ENCODE assay signal across 11 cellular contexts in genomic region chr10:75397571-75397921, GRCh38. TPM values are rescaled to one million over a fixed set of nuclear protein-coding genes. Genes with fewer than 3 reads are reported as not detected.
DNase-seq lines count a peak whose midpoint lies in the region; ATAC-seq, FAIRE-seq and TF ChIP-seq lines count a peak whose summit lies in the region.
"Had no signal": no experiment of that assay in that cellular context is flagged by ENCODE, and none has a peak within 500 bp of the region (broad histone marks: within the 10 kb centered on the region; RNA-seq: fewer than 3 reads in every experiment).

No MANE protein-coding gene starts in this region.

- H3K4me3 ChIP-seq in HCT116 (replicated peaks in 1 of 2; ENCODE audit: low read depth in 1 of 2, low read length in 2 of 2) (peak overlapping the region; percentile 71 to 81), coronary artery (peak overlapping the region; percentile 96), HepG2 (replicated peaks in 1 of 3; ENCODE audit: insufficient read depth in 1 of 3, low read depth in 2 of 3, low read length in 3 of 3) (no peak overlapping the region), stomach (peak overlapping the region; percentile 75 to 98 (median 87))

- H4K20me1 ChIP-seq in HCT116 (ENCODE audit: insufficient read depth) (no peaks in the 10 kb centered on the region), HepG2 (ENCODE audit: insufficient read depth, low read length) (peaks cover 28% of the 10 kb centered on the region; the same call in 1 of the 2 replicates)

- intact Hi-C loops in HCT116 (cut with micrococcal nuclease), result loop anchor here (1.0 to 2.0 kb wide), 3 partner anchors 690 to 1149 kb away; no protein-coding TSS in a partner anchor
- intact Hi-C loops in HepG2 (cut with micrococcal nuclease; ENCODE audit: unreplicated experiment), result no loop called here
- intact Hi-C loops in stomach (cut with DNase I; ENCODE audit: low total_unique reads), result loop anchor here (10.0 kb wide), 1 partner anchor 637 kb away; no protein-coding TSS in a partner anchor

- peaks cover 0 to 12% of the 10 kb centered on the region in 2 experiments; a peak in 2 of 4 replicates for H3K36me3 ChIP-seq in HCT116 (ENCODE audit: control insufficient read depth in 1 of 2, insufficient read depth in 2 of 2, low read length in 2 of 2)
- H3K36me3 ChIP-seq in HepG2 (replicated peaks in 1 of 2; ENCODE audit: control insufficient read depth in 1 of 2, insufficient read depth in 2 of 2, low read length in 2 of 2), result peaks cover 5 to 21% of the 10 kb centered on the region in 2 experiments; a peak in 2 of 5 replicates
- peaks cover 6 to 27% (median 14%) of the 10 kb centered on the region in 4 donors for H3K36me3 ChIP-seq in stomach

- TF ChIP-seq CTCF in HCT116 (IDR thresholded peaks at IDR 0.05 in 2 of 3, conservative IDR thresholded peaks at IDR 0.05 in 1 of 3; ENCODE audit: borderline replicate concordance in 1 of 3, insufficient read depth in 1 of 3, low read depth in 2 of 3, low read length in 2 of 3), result no peak
- TF ChIP-seq CTCF in coronary artery (IDR thresholded peaks at IDR 0.05), result no peak
- TF ChIP-seq CTCF in HepG2 (CRISPR knock-in tag; IDR thresholded peaks at IDR 0.05), result no peak
- no peak for TF ChIP-seq CTCF in stomach (IDR thresholded peaks at IDR 0.05)

- no peak for FAIRE-seq in HepG2 (lab: Jason Lieb, UNC)

- no peak for ATAC-seq in HCT116
- no peak for ATAC-seq in HepG2
- ATAC-seq in HG03097 (IDR thresholded peaks at IDR 0.05; ENCODE audit: low FRiP score, unreplicated experiment), result no peak
- ATAC-seq: SK-N-SH treated with all-trans-retinoic acid at 6 μM for 48 hours had no signal

- TF ChIP-seq RAD21 in HCT116 (IDR thresholded peaks at IDR 0.05; ENCODE audit: low read depth), result no peak
- no peak for TF ChIP-seq RAD21 in HepG2 (CRISPR knock-in tag; IDR thresholded peaks at IDR 0.05)

- in situ Hi-C loops in HepG2 (cut with HindIII; ENCODE audit: extremely low pct_ligation_motif_present, low pct_unique_long_range_greater_than_20kb), result loop anchor here (10.0 kb wide), 1 partner anchor 637 kb away; no protein-coding TSS in a partner anchor

- WGBS in HepG2 (ENCODE audit: low lambda C conversion rate), result 96% methylated on average over 16 of the region's 16 CpGs
- 16 to 39% (median 33%) methylated on average over 16 of the region's 16 CpGs for WGBS in stomach, 5 donors

- H3K4me2 ChIP-seq in HCT116 (ENCODE audit: low read length) (peak overlapping the region; percentile 100), HepG2 (ENCODE audit: low read depth, low read length) (no peak overlapping the region)

- CTCF ChIA-PET in HCT116 (lab: Charles Lee) (interaction anchor here (0.8 to 0.9 kb wide), 2 partner anchors 689 to 692 kb away, joined by 3 read pairs; no protein-coding TSS in a partner anchor), HepG2 (lab: Yijun Ruan, JAX; ENCODE audit: low intra/inter-chr PET ratio, low total read pairs) (no interaction called here)

- POLR2A ChIA-PET in HCT116 (lab: Charles Lee), result no interaction called here
- POLR2A ChIA-PET in HepG2 (lab: Yijun Ruan, JAX), result no interaction called here

- H2AFZ ChIP-seq in HCT116 (ENCODE audit: low read depth, low read length, poor library complexity, severe bottlenecking) (no peak overlapping the region), HepG2 (ENCODE audit: low read length) (no peak overlapping the region)

- H3K4me1 ChIP-seq in HCT116 (ENCODE audit: control insufficient read depth in 1 of 2, insufficient read depth in 2 of 2, low read length in 2 of 2) (peaks cover 15 to 40% of the 10 kb centered on the region in 2 experiments; a peak in 3 of 4 replicates), HepG2 (ENCODE audit: insufficient read depth, low read length) (peaks cover 15% of the 10 kb centered on the region), stomach (peaks cover 6 to 39% (median 33%) of the 10 kb centered on the region in 4 donors)

- no peak for TF ChIP-seq POLR2A in HCT116 (IDR thresholded peaks at IDR 0.05; ENCODE audit: borderline replicate concordance, extremely low read depth, insufficient read depth, insufficient read length)
- TF ChIP-seq POLR2A in HepG2 (IDR thresholded peaks at IDR 0.05; ENCODE audit: insufficient read depth in 1 of 2, low read depth in 2 of 2, low read length in 2 of 2), result no peak
- TF ChIP-seq POLR2A in stomach (IDR thresholded peaks at IDR 0.05), result no peak

- BruUV-seq in HCT116 (replicated peaks; lab: Mats Ljungman, UMichigan) (TSS peak; percentile 43), HepG2 (replicated peaks; lab: Mats Ljungman, UMichigan) (no TSS peak)

- H3K9ac ChIP-seq in HCT116 (ENCODE audit: low read length), result peak overlapping the region; percentile 92
- H3K9ac ChIP-seq in HepG2 (ENCODE audit: insufficient read depth, low read depth, low read length), result no peak overlapping the region

- no peak for TF ChIP-seq EP300 in HepG2 (IDR thresholded peaks at IDR 0.05; ENCODE audit: low read depth in 2 of 2, low read length in 2 of 2)
- TF ChIP-seq EP300 in HepG2 (CRISPR knock-in tag; IDR thresholded peaks at IDR 0.05; ENCODE audit: borderline replicate concordance), result no peak
- TF ChIP-seq EP300 in stomach (IDR thresholded peaks at IDR 0.05), result no peak

- H3K9me3 ChIP-seq in HCT116 (ENCODE audit: control insufficient read depth in 1 of 2, insufficient read depth in 1 of 2, low read depth in 1 of 2, low read length in 2 of 2) (no peaks in the 10 kb centered on the region), HepG2 (ENCODE audit: low read length) (no peaks in the 10 kb centered on the region), stomach (no peaks in the 10 kb centered on the region)

- peaks cover 51% of the 10 kb centered on the region for H3K79me2 ChIP-seq in HCT116 (ENCODE audit: insufficient read depth, low read length)
- H3K79me2 ChIP-seq in HepG2 (ENCODE audit: insufficient read depth, low read length), result peaks cover 34% of the 10 kb centered on the region

- H3K27me3 ChIP-seq in HCT116 (ENCODE audit: insufficient read depth, low read length) (no peaks in the 10 kb centered on the region), HepG2 (ENCODE audit: control insufficient read depth in 1 of 2, insufficient read depth in 2 of 2, low read length in 2 of 2) (no peaks in the 10 kb centered on the region; a peak in 1 of 5 replicates), stomach (peaks cover 0 to 31% (median 0%) of the 10 kb centered on the region in 3 donors)

- RAD21 ChIA-PET in HCT116 (lab: Charles Lee; ENCODE audit: low non-redundant PET in 1 of 2, low total read pairs in 2 of 2, uncharacterized antibody in 2 of 2, unreplicated experiment in 2 of 2), result no interaction called here

- no peaks in the 10 kb centered on the region for H3K9me2 ChIP-seq in HCT116 (ENCODE audit: insufficient read depth)

- H3K27ac ChIP-seq in HCT116 (ENCODE audit: low read depth, low read length) (peak overlapping the region; percentile 93), coronary artery (peak overlapping the region; percentile 55 to 81), HepG2 (ENCODE audit: extremely low read length, insufficient read depth, low read length) (no peak overlapping the region), stomach (peak overlapping the region; percentile 82 to 99 (median 95))

- DNase-seq in HCT116 (ENCODE audit: low read depth, low spot score) (no peak), coronary artery (ENCODE audit: low spot score) (no peak), HepG2 (ENCODE audit: low spot score) (no peak), stomach (no peak), NCI-H1417 (lab: John Stamatoyannopoulos, UW) (no peak), NCI-H2227 treated with DMSO at 0.1 percent for 48 hours (lab: John Stamatoyannopoulos, UW) (no peak), RPMI8226 (no peak)
- DNase-seq: naive B cell, NCI-H187 had no signal

RNA-seq across cellular contexts. Expression of gene ZNF503, which starts 4.0 kb away (rescaled TPM):
- total RNA-seq in HCT116 (2021; ENCODE audit: unreplicated experiment) (30.4 TPM), HepG2 (2016; rRNA removed; fragmentation: Illumina TruSeq; extraction: Trizol) (5.8 and 8.3 TPM in 2 replicates), stomach (10 to 100 TPM in 2 of 5 donors, 1 to 10 TPM in 3; 3.5 to 24.1 (median 8.2) TPM)
- polyA plus RNA-seq in HCT116 (2012), result 18.7 and 21.4 TPM in 2 replicates
- total RNA-seq in HepG2 (2016; cell fraction: cytosol; rRNA removed; fragmentation: Illumina TruSeq; extraction: Trizol; ENCODE audit: low read depth), result 1.8 and 1.9 TPM in 2 replicates
- total RNA-seq in HepG2 (2016; cell fraction: insoluble cytoplasmic fraction; rRNA removed; fragmentation: Illumina TruSeq; extraction: Trizol), result 5.6 and 8.5 TPM in 2 replicates
- 6.0 and 6.3 TPM in 2 replicates for total RNA-seq in HepG2 (2016; cell fraction: membrane; rRNA removed; fragmentation: Illumina TruSeq; extraction: Trizol)
- 8.7 TPM in 2 replicates for total RNA-seq in HepG2 (2016; cell fraction: nucleus; rRNA removed; fragmentation: Illumina TruSeq; extraction: Trizol)
- polyA plus RNA-seq in HepG2 (2011; rRNA removed) (2.7 and 4.0 TPM in 2 replicates), stomach (10 to 100 TPM; 10.5 to 16.2 (median 15.1) TPM)
- 2.4 and 4.0 TPM in 2 replicates for polyA plus RNA-seq in HepG2 (2011; cell fraction: cytosol; rRNA removed)
- polyA plus RNA-seq in HepG2 (2011; cell fraction: nucleus; rRNA removed), result 15.1 and 19.3 TPM in 2 replicates
- polyA plus RNA-seq in HepG2 (2012), result 9.8 and 13.3 TPM in 2 replicates
- 1.3 and 1.4 TPM in 2 replicates for polyA plus RNA-seq in HepG2 (2016; cell fraction: cytosol; fragmentation: Illumina TruSeq; extraction: Trizol; ENCODE audit: low read depth)
- 13.9 and 16.9 TPM in 2 replicates for polyA plus RNA-seq in HepG2 (2016; cell fraction: insoluble cytoplasmic fraction; fragmentation: Illumina TruSeq; extraction: Trizol; ENCODE audit: low read depth)
- 4.1 and 4.2 TPM in 2 replicates for polyA plus RNA-seq in HepG2 (2016; cell fraction: membrane; fragmentation: Illumina TruSeq; extraction: Trizol; ENCODE audit: low read depth)
- 25.1 and 25.7 TPM in 2 replicates for polyA plus RNA-seq in HepG2 (2016; cell fraction: nucleus; fragmentation: Illumina TruSeq; extraction: Trizol; ENCODE audit: insufficient read depth, low read depth)
- 1.0 and 15.3 TPM in 2 replicates for polyA minus RNA-seq in HepG2 (2011; rRNA and poly(A)+ RNA removed; ENCODE audit: low replicate concordance)
- 10.1 and 11.8 TPM in 2 replicates for polyA minus RNA-seq in HepG2 (2011; cell fraction: cytosol; rRNA and poly(A)+ RNA removed)
- polyA minus RNA-seq in HepG2 (2011; cell fraction: nucleus; rRNA and poly(A)+ RNA removed), result 7.0 and 10.7 TPM in 2 replicates

RNA-seq across cellular contexts. Expression of gene LRMDA, which starts 33.9 kb away (rescaled TPM):
- total RNA-seq in HCT116 (2021; ENCODE audit: unreplicated experiment) (4.8 TPM), HepG2 (2016; rRNA removed; fragmentation: Illumina TruSeq; extraction: Trizol) (19.3 and 22.0 TPM in 2 replicates), stomach (10 to 100 TPM in 1 of 5 donors, 1 to 10 TPM in 3, not detected in 1; 1.3 to 13.6 (median 6.5) TPM)
- 4.3 and 4.8 TPM in 2 replicates for polyA plus RNA-seq in HCT116 (2012)
- 70.4 and 78.7 TPM in 2 replicates for total RNA-seq in HepG2 (2016; cell fraction: cytosol; rRNA removed; fragmentation: Illumina TruSeq; extraction: Trizol; ENCODE audit: low read depth)
- total RNA-seq in HepG2 (2016; cell fraction: insoluble cytoplasmic fraction; rRNA removed; fragmentation: Illumina TruSeq; extraction: Trizol), result 20.0 and 23.4 TPM in 2 replicates
- 36.7 and 40.7 TPM in 2 replicates for total RNA-seq in HepG2 (2016; cell fraction: membrane; rRNA removed; fragmentation: Illumina TruSeq; extraction: Trizol)
- 27.3 and 38.1 TPM in 2 replicates for total RNA-seq in HepG2 (2016; cell fraction: nucleus; rRNA removed; fragmentation: Illumina TruSeq; extraction: Trizol)
- polyA plus RNA-seq in HepG2 (2011; rRNA removed) (13.4 and 17.7 TPM in 2 replicates), stomach (10 to 100 TPM; 16.9 to 30.2 (median 24.7) TPM)
- 18.1 and 21.4 TPM in 2 replicates for polyA plus RNA-seq in HepG2 (2011; cell fraction: cytosol; rRNA removed)
- 10.7 and 11.9 TPM in 2 replicates for polyA plus RNA-seq in HepG2 (2011; cell fraction: nucleus; rRNA removed)
- polyA plus RNA-seq in HepG2 (2012), result 14.6 and 23.3 TPM in 2 replicates
- 51.8 and 58.1 TPM in 2 replicates for polyA plus RNA-seq in HepG2 (2016; cell fraction: cytosol; fragmentation: Illumina TruSeq; extraction: Trizol; ENCODE audit: low read depth)
- polyA plus RNA-seq in HepG2 (2016; cell fraction: insoluble cytoplasmic fraction; fragmentation: Illumina TruSeq; extraction: Trizol; ENCODE audit: low read depth), result 25.9 and 29.7 TPM in 2 replicates
- 28.6 and 35.5 TPM in 2 replicates for polyA plus RNA-seq in HepG2 (2016; cell fraction: membrane; fragmentation: Illumina TruSeq; extraction: Trizol; ENCODE audit: low read depth)
- polyA plus RNA-seq in HepG2 (2016; cell fraction: nucleus; fragmentation: Illumina TruSeq; extraction: Trizol; ENCODE audit: insufficient read depth, low read depth), result 9.9 and 22.8 TPM in 2 replicates
- 4.1 and 25.5 TPM in 2 replicates for polyA minus RNA-seq in HepG2 (2011; rRNA and poly(A)+ RNA removed; ENCODE audit: low replicate concordance)
- polyA minus RNA-seq in HepG2 (2011; cell fraction: cytosol; rRNA and poly(A)+ RNA removed), result 5.1 and 7.5 TPM in 2 replicates
- polyA minus RNA-seq in HepG2 (2011; cell fraction: nucleus; rRNA and poly(A)+ RNA removed), result 58.6 and 83.8 TPM in 2 replicates

Comparison
In these comparisons a context has a peak if more than half of its experiments do, and no peak if none do; other contexts are left out.
1. H3K4me3 ChIP-seq: peak in HCT116 (2 of 2), coronary artery (single experiment) and stomach (4 of 4); none in HepG2 (0 of 3).
2. Of the 20 proteins assayed by ChIP-seq in both HepG2 and HCT116: peak only in HepG2: POLR2AphosphoS5 and ZBTB33; only in HCT116: none; in both: none; in neither: 18.